ENCODE assay signal across 8 cellular contexts in the genomic region with DNA sequence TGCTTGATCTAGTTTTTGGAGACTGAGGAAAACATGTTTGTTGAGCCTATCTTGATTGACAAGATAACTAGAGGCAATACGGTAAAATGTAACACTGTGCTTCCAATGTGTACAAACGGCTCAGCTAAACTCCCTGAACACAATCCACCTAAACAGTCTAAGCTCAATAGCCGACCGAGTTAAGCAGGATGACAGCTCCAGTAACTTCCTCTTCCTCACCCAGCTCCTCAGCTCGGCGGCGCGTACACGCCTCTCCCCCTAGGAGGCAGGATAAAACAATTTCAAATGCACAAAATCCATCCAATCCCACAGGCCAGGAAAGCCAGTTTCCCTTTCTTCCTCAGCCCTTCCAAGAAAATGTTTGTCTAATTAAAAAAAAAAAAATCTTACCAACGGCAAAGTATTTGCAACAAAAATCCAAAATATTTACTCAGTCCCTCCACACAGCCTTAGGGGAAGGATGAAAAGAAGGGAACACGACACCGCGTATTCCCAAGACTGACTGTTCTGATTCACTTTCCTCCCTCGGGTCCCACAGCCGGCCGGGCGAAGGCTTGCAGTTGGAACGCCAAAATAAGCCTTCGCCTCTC. TPM values are rescaled to one million over a fixed set of nuclear protein-coding genes. Genes with fewer than 3 reads are reported as not detected.
A peak's percentile ranks its signal among the peaks of the same experiment; 100 is the strongest.
DNase-seq lines count a peak whose midpoint lies in the region; ATAC-seq and TF ChIP-seq lines count a peak whose summit lies in the region.

No MANE protein-coding gene starts in this region.

- intact Hi-C loops in activated CD8-positive, alpha-beta T cell treated with anti-CD3 and anti-CD28 coated beads for 36 hours (cut with micrococcal nuclease): loop anchor here (5.0 kb wide), 1 partner anchor 81 kb away; no protein-coding TSS in a partner anchor

- peak overlapping the region; percentile 81 for H3K4me3 ChIP-seq in endodermal cell (ENCODE audit: low read length)

- peaks cover 30% of the 10 kb centered on the region for H3K36me3 Mint-ChIP-seq in activated CD8-positive, alpha-beta T cell treated with anti-CD3 and anti-CD28 coated beads for 36 hours (ENCODE audit: low read depth)
- H3K36me3 Mint-ChIP-seq in endodermal cell (ENCODE audit: low read depth): no peaks in the 10 kb centered on the region

- peak; percentile 11 for ATAC-seq in GM18868 (IDR thresholded peaks at IDR 0.05; ENCODE audit: unreplicated experiment)
- ATAC-seq in activated CD8-positive, alpha-beta T cell treated with anti-CD3 and anti-CD28 coated beads for 36 hours: peak; percentile 13

- no peaks in the 10 kb centered on the region for H3K27me3 ChIP-seq in endodermal cell (ENCODE audit: control insufficient read depth, insufficient read depth, low read length, poor library complexity, severe bottlenecking)

- peaks cover 53% of the 10 kb centered on the region for H3K4me1 Mint-ChIP-seq in activated CD8-positive, alpha-beta T cell treated with anti-CD3 and anti-CD28 coated beads for 36 hours (ENCODE audit: low read depth)
- H3K4me1 Mint-ChIP-seq in endodermal cell: peaks cover 15% of the 10 kb centered on the region

- H3K27ac Mint-ChIP-seq in activated CD8-positive, alpha-beta T cell treated with anti-CD3 and anti-CD28 coated beads for 36 hours: peak overlapping the region; percentile 97
- peak overlapping the region; percentile 90 for H3K27ac Mint-ChIP-seq in endodermal cell

- H3K4me1 ChIP-seq in endodermal cell (ENCODE audit: control insufficient read depth, insufficient read depth, low read length): no peaks in the 10 kb centered on the region

- CTCF ChIA-PET in activated CD8-positive, alpha-beta T cell treated with anti-CD3 and anti-CD28 coated beads for 36 hours (lab: Charles Lee): interaction anchor here (1.0 to 3.2 kb wide), 13 partner anchors 9 to 83 kb away, joined by 3 to 17 read pairs (median 4); a partner anchor contains a TSS

- DNase-seq in AG08395 (ENCODE audit: low spot score) (peak; percentile 87), HS-27A (ENCODE audit: low read depth) (peak; percentile 81), NCI-H82 (lab: John Stamatoyannopoulos, UW) (peak; percentile 86), endodermal cell (peak; percentile 81), medulla oblongata (ENCODE audit: extremely low spot score) (peak; percentile 91)
- peak; percentile 60 for DNase-seq in activated CD8-positive, alpha-beta T cell treated with anti-CD3 and anti-CD28 coated beads for 36 hours
- peak; percentile 38 for DNase-seq in stimulated activated naive CD4-positive, alpha-beta T cell treated with Interleukin-2 at 50 U/mL for 16 hours (lab: John Stamatoyannopoulos, UW)

- POLR2A ChIA-PET in activated CD8-positive, alpha-beta T cell treated with anti-CD3 and anti-CD28 coated beads for 36 hours (lab: Charles Lee): interaction anchor here (0.8 to 6.7 kb wide), 15 partner anchors 11 to 97 kb away, joined by 3 to 192 read pairs (median 4); a partner anchor contains a TSS

- TF ChIP-seq CTCF in activated CD8-positive, alpha-beta T cell treated with anti-CD3 and anti-CD28 coated beads for 36 hours (IDR thresholded peaks at IDR 0.05): peak; percentile 30
- peak; percentile 72 for TF ChIP-seq CTCF in endodermal cell (conservative IDR thresholded peaks at IDR 0.05)

- H3K27me3 Mint-ChIP-seq in activated CD8-positive, alpha-beta T cell treated with anti-CD3 and anti-CD28 coated beads for 36 hours: no peaks in the 10 kb centered on the region
- H3K27me3 Mint-ChIP-seq in endodermal cell (ENCODE audit: insufficient read depth): peaks cover 6% of the 10 kb centered on the region

- no peaks in the 10 kb centered on the region for H3K36me3 ChIP-seq in endodermal cell (ENCODE audit: control insufficient read depth, insufficient read depth, low read length)

- no peak overlapping the region for H3K27ac ChIP-seq in endodermal cell (ENCODE audit: low read depth, low read length)

- WGBS in endodermal cell (ENCODE audit: insufficient coverage in 1 of 2, insufficient read length in 1 of 2), 2 experiments: 0 to 3% methylated on average over 5 to 19 of the region's 19 CpGs

- peak overlapping the region; percentile 55 for H3K9ac ChIP-seq in endodermal cell (ENCODE audit: extremely low read depth, low read length, poor library complexity, severe bottlenecking)

- no peaks in the 10 kb centered on the region for H3K9me3 Mint-ChIP-seq in activated CD8-positive, alpha-beta T cell treated with anti-CD3 and anti-CD28 coated beads for 36 hours
- H3K9me3 Mint-ChIP-seq in endodermal cell: no peaks in the 10 kb centered on the region

- no peaks in the 10 kb centered on the region for H3K9me3 ChIP-seq in endodermal cell (ENCODE audit: control insufficient read depth, low read length)

- peak overlapping the region; percentile 96 for H3K4me3 Mint-ChIP-seq in activated CD8-positive, alpha-beta T cell treated with anti-CD3 and anti-CD28 coated beads for 36 hours
- H3K4me3 Mint-ChIP-seq in endodermal cell: peak overlapping the region; percentile 98

RNA-seq across cellular contexts. Expression of a gene that starts 1.0 kb away (rescaled TPM):
- total RNA-seq in activated CD8-positive, alpha-beta T cell treated with anti-CD3 and anti-CD28 coated beads for 36 hours: 100 to 1,000 TPM; 109 to 118 TPM
- 10 to 100 TPM; 26.0 to 37.1 TPM for total RNA-seq in endodermal cell
- polyA plus RNA-seq in endodermal cell (2013, experiment 1 of 2): 8.4 TPM
- 11.5 TPM for polyA plus RNA-seq in endodermal cell (2013, experiment 2 of 2)

RNA-seq across cellular contexts. Expression of a gene that starts 44.5 kb away (rescaled TPM):
- 10 to 100 TPM; 55.7 to 62.4 TPM for total RNA-seq in activated CD8-positive, alpha-beta T cell treated with anti-CD3 and anti-CD28 coated beads for 36 hours
- total RNA-seq in endodermal cell: 10 to 100 TPM; 31.7 to 46.4 TPM
- 31.7 TPM for polyA plus RNA-seq in endodermal cell (2013, experiment 1 of 2)
- 33.2 TPM for polyA plus RNA-seq in endodermal cell (2013, experiment 2 of 2)

Comparison
In these comparisons a context has a peak if more than half of its experiments do, and no peak if none do; other contexts are left out.
1. DNase-seq: peak in every context shown above with its lines; median percentile 91 in medulla oblongata; 87 in AG08395; 86 in NCI-H82; 81 in HS-27A; 81 in endodermal cell; 60 in activated CD8-positive, alpha-beta T cell treated with anti-CD3 and anti-CD28 coated beads for 36 hours; 38 in stimulated activated naive CD4-positive, alpha-beta T cell treated with Interleukin-2 at 50 U/mL for 16 hours.